ENCODE assay signal across 1 cellular context in the genomic region with DNA sequence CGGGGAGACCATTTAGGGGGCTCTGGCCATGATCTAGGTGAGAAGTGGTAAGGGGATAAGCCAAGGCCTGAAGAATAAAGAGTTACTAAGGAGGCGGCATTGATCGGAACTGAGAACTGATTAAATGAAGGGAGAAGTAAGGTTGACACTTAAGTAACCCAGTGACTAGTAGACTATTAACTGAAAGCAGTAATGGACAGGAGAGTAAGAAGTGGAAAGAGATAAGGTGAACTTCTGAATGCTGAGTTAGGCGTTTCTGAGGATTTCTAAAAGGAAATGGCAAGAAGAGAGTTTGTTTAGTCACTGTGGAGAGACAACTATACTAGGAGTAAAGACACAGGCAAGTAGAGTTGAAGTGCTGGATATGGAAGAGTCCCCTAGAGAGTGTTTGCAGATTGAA.
TF ChIP-seq lines count a peak whose summit lies in the region.

No MANE protein-coding gene starts in this region.

TF ChIP-seq in H1, 55 proteins besides CTCF, POLR2A, EP300 and RAD21:
- TF ChIP-seq CHD2 (IDR thresholded peaks at IDR 0.05; ENCODE audit: low read length) (no peak), TAF7 (optimal IDR thresholded peaks at IDR 0.05; ENCODE audit: borderline replicate concordance, low read depth, low read length) (no peak), ASH2L (IDR thresholded peaks at IDR 0.05; ENCODE audit: low read length) (no peak), SIRT6 (IDR thresholded peaks at IDR 0.05; ENCODE audit: low read length) (no peak), TEAD4 (IDR thresholded peaks at IDR 0.05; ENCODE audit: low read depth, low read length) (no peak), SP1 (IDR thresholded peaks at IDR 0.05; ENCODE audit: low read depth, low read length) (no peak), RNF2 (IDR thresholded peaks at IDR 0.05; ENCODE audit: borderline replicate concordance, low read depth, low read length, missing control alignments, poor library complexity, severe bottlenecking) (no peak), MAFK (IDR thresholded peaks at IDR 0.05; ENCODE audit: low read depth, low read length) (no peak), JUN (IDR thresholded peaks at IDR 0.05; ENCODE audit: low read depth, low read length) (no peak), TBP (IDR thresholded peaks at IDR 0.05; ENCODE audit: low read depth, low read length) (no peak)
- TF ChIP-seq, protein P1, sequence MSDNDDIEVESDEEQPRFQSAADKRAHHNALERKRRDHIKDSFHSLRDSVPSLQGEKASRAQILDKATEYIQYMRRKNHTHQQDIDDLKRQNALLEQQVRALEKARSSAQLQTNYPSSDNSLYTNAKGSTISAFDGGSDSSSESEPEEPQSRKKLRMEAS (IDR thresholded peaks at IDR 0.05): no peak
TF ChIP-seq in H1: peak in this region for 0.
